Comparison of ENCODE assay signal across 8 cellular contexts in genomic region chr9:34899535-34900158, GRCh38. TPM values are rescaled to one million over a fixed set of nuclear protein-coding genes. Genes with fewer than 3 reads are reported as not detected.
DNase-seq lines count a peak whose midpoint lies in the region; ATAC-seq, FAIRE-seq and TF ChIP-seq lines count a peak whose summit lies in the region.

No MANE protein-coding gene starts in this region.

- H3K9me3 ChIP-seq in OCI-LY1 (ENCODE audit: low read length) = no peaks in the 10 kb centered on the region

- H3F3A ChIP-seq in OCI-LY1 (ENCODE audit: insufficient read depth, low read length) = no peaks in the 10 kb centered on the region

- H3K9me2 ChIP-seq in OCI-LY1 (ENCODE audit: low read depth, low read length) = no peaks in the 10 kb centered on the region

- FAIRE-seq in HTR-8/SVneo (lab: Jason Lieb, UNC) = no peak

- H3K4me1 Mint-ChIP-seq in CD14-positive monocyte = no peaks in the 10 kb centered on the region

- no peaks in the 10 kb centered on the region for H3K4me1 ChIP-seq in OCI-LY1 (ENCODE audit: insufficient read depth, low read length, severe bottlenecking)

- H3K79me2 ChIP-seq in OCI-LY1 (ENCODE audit: insufficient read depth, low read length) = no peaks in the 10 kb centered on the region

- H3K27ac ChIP-seq in OCI-LY1 (ENCODE audit: low read depth, low read length, poor library complexity, severe bottlenecking) (no peak overlapping the region), epithelial cell of prostate (no peak overlapping the region)

- H3K4me3 ChIP-seq in OCI-LY1 (ENCODE audit: low read depth, low read length, poor library complexity, severe bottlenecking) = no peak overlapping the region

- no peak overlapping the region for H3K4me3 Mint-ChIP-seq in CD14-positive monocyte

- H3K36me3 Mint-ChIP-seq in CD14-positive monocyte = no peaks in the 10 kb centered on the region

- ATAC-seq in GM19372 (IDR thresholded peaks at IDR 0.05; ENCODE audit: low read depth, unreplicated experiment) = peak; percentile 68

- H3K27me3 ChIP-seq in OCI-LY1 (ENCODE audit: insufficient read depth, low read length) = no peaks in the 10 kb centered on the region

- DNase-seq in CD14-positive monocyte (ENCODE audit: low spot score) = peak; percentile 69
- peak; percentile 74 for DNase-seq in HTR-8/SVneo (ENCODE audit: insufficient read length, low spot score)
- peak; percentile 49 for DNase-seq in activated CD8-positive, alpha-beta memory T cell treated with anti-CD3 and anti-CD28 coated beads, Interleukin-2, amount 50 U/mL, for 24 hours (ENCODE audit: extremely low read depth)
- peak; percentile 12 for DNase-seq in epithelial cell of prostate (ENCODE audit: low read depth, low spot score)
- DNase-seq in myocyte (ENCODE audit: low read depth) = peak; percentile 86
- DNase-seq in stimulated activated CD8-positive, alpha-beta memory T cell treated with anti-CD3 and anti-CD28 coated beads, Interleukin-7, amount 100 ng/mL, for 1 hour (ENCODE audit: low read depth in 2 of 2) = peak; percentile 60 to 66

- H3K27ac Mint-ChIP-seq in CD14-positive monocyte = no peak overlapping the region

- H3K4me2 ChIP-seq in OCI-LY1 (ENCODE audit: low read length) = no peak overlapping the region

- peak; percentile 84 for TF ChIP-seq CTCF in CD14-positive monocyte (IDR thresholded peaks at IDR 0.05)
- TF ChIP-seq CTCF in OCI-LY1 (IDR thresholded peaks at IDR 0.05; ENCODE audit: low read length) = peak; percentile 78

- H3K36me3 ChIP-seq in OCI-LY1 (ENCODE audit: insufficient read depth, low read length) = no peaks in the 10 kb centered on the region

- intact Hi-C loops in CD14-positive monocyte (cut with micrococcal nuclease) = loop anchor here (2.0 to 5.0 kb wide), 4 partner anchors 85 to 578 kb away; partner anchors contain the start of gene PIGO (in 2 of the 2)

- no peak overlapping the region for H2AFZ ChIP-seq in OCI-LY1 (ENCODE audit: low read length)

- no peak overlapping the region for H3K9ac ChIP-seq in OCI-LY1 (ENCODE audit: low read length)

- H4K20me1 ChIP-seq in OCI-LY1 (ENCODE audit: insufficient read depth, low read length) = no peaks in the 10 kb centered on the region

- peaks cover 11 to 30% (median 18%) of the 10 kb centered on the region in 3 donors for H3K27me3 Mint-ChIP-seq in CD14-positive monocyte (ENCODE audit: low read depth in 3 of 3)

- H3K9me3 Mint-ChIP-seq in CD14-positive monocyte = no peaks in the 10 kb centered on the region

RNA-seq across cellular contexts. Expression of gene PHF24, which starts 58.4 kb away (rescaled TPM):
- polyA plus RNA-seq in CD14-positive monocyte = under 1 TPM in 1 of 2 donors, not detected in 1; 0.04 TPM
- total RNA-seq in myocyte = not detected in 2 replicates
- polyA plus RNA-seq in myocyte (2012) = 0.01 TPM

Comparison
In these comparisons a context has a peak if more than half of its experiments do, and no peak if none do; other contexts are left out.
1. DNase-seq: peak in every context shown above with its lines; median percentile 86 in myocyte; 74 in HTR-8/SVneo; 69 in CD14-positive monocyte; 63 in stimulated activated CD8-positive, alpha-beta memory T cell treated with anti-CD3 and anti-CD28 coated beads, Interleukin-7, amount 100 ng/mL, for 1 hour; 49 in activated CD8-positive, alpha-beta memory T cell treated with anti-CD3 and anti-CD28 coated beads, Interleukin-2, amount 50 U/mL, for 24 hours; 12 in epithelial cell of prostate.